Comparison of ENCODE assay signal across 9 cellular contexts in genomic region chr2:71801969-71802368, GRCh38.
DNase-seq lines count a peak whose midpoint lies in the region; ATAC-seq, FAIRE-seq and TF ChIP-seq lines count a peak whose summit lies in the region.
"Had no signal": no experiment of that assay in that cellular context is flagged by ENCODE, and none has a peak within 500 bp of the region (broad histone marks: within the 10 kb centered on the region; RNA-seq: fewer than 3 reads in every experiment).

No MANE protein-coding gene starts in this region.

- no peak overlapping the region for H3K4me3 ChIP-seq in AG04449 (ENCODE audit: low read depth, low read length)
- H3K4me3 ChIP-seq in gastrocnemius medialis = no peak overlapping the region

- H3K36me3 ChIP-seq in gastrocnemius medialis = no peaks in the 10 kb centered on the region

- POLR2A ChIA-PET in AG04449 (lab: Yijun Ruan, JAX) = no interaction called here

- peaks cover 6 to 14% of the 10 kb centered on the region in 2 donors for H3K4me1 ChIP-seq in gastrocnemius medialis

- no peaks in the 10 kb centered on the region for H3K27me3 ChIP-seq in gastrocnemius medialis

- no peaks in the 10 kb centered on the region for H3K9me3 Mint-ChIP-seq in effector memory CD8-positive, alpha-beta T cell
- H3K9me3 Mint-ChIP-seq: activated naive CD8-positive, alpha-beta T cell treated with anti-CD3 and anti-CD28 coated beads, Interleukin-2, amount 10 ng/mL, durations not matched to agents 7 days and 5 days had no signal

- no peak for TF ChIP-seq POLR2A in H54 (IDR thresholded peaks at IDR 0.05; ENCODE audit: low read depth, low read length)
- no peak for TF ChIP-seq POLR2A in gastrocnemius medialis (IDR thresholded peaks at IDR 0.05)

- CTCF ChIA-PET in AG04449 (lab: Yijun Ruan, JAX) = interaction anchor here (0.6 to 15.8 kb wide), 50 partner anchors 8 to 943 kb away, joined by 3 to 322 read pairs (median 4); no protein-coding TSS in a partner anchor

- no peak for DNase-seq in AG04449 (ENCODE audit: low read depth, low spot score)
- DNase-seq in H54 (ENCODE audit: insufficient read length, low spot score) = peak; percentile 50
- peak; percentile 33 for DNase-seq in UCSD-AML1 (lab: John Stamatoyannopoulos, UW; ENCODE audit: unreplicated experiment)
- DNase-seq in left cardiac atrium = peak; percentile 75
- peak; percentile 39 to 69 for DNase-seq in gastrocnemius medialis
- no peak for DNase-seq in NCI-H2171 (lab: John Stamatoyannopoulos, UW)
- no peak for DNase-seq in effector memory CD8-positive, alpha-beta T cell
- DNase-seq: activated naive CD8-positive, alpha-beta T cell treated with anti-CD3 and anti-CD28 coated beads, Interleukin-2, amount 10 ng/mL, durations not matched to agents 7 days and 5 days had no signal

- H3K27me3 Mint-ChIP-seq in effector memory CD8-positive, alpha-beta T cell = peaks cover 0 to 45% of the 10 kb centered on the region in 2 donors

- H3K27ac ChIP-seq in gastrocnemius medialis = no peak overlapping the region

- no peaks in the 10 kb centered on the region for H3K36me3 Mint-ChIP-seq in effector memory CD8-positive, alpha-beta T cell (ENCODE audit: insufficient read depth)
- H3K36me3 Mint-ChIP-seq: activated naive CD8-positive, alpha-beta T cell treated with anti-CD3 and anti-CD28 coated beads, Interleukin-2, amount 10 ng/mL, durations not matched to agents 7 days and 5 days had no signal

- peak; percentile 68 to 81 for ATAC-seq in left cardiac atrium
- ATAC-seq in gastrocnemius medialis = peak; percentile 61 to 69
- no peak for ATAC-seq in effector memory CD8-positive, alpha-beta T cell (replicated peaks)
- ATAC-seq in HG02678 (IDR thresholded peaks at IDR 0.05; ENCODE audit: unreplicated experiment) = no peak

- intact Hi-C loops in left cardiac atrium (cut with DNase I) = loop anchor here (2.0 to 10.0 kb wide), 3 partner anchors 193 to 349 kb away; partner anchors contain the start of gene CYP26B1 (in 1 of the 2)
- intact Hi-C loops in gastrocnemius medialis (cut with DNase I; ENCODE audit: low total_unique reads) = loop anchor here (1.0 to 2.0 kb wide), 3 partner anchors 121 to 348 kb away; no protein-coding TSS in a partner anchor

- H3K27ac Mint-ChIP-seq in effector memory CD8-positive, alpha-beta T cell = no peak overlapping the region
- H3K27ac Mint-ChIP-seq: activated naive CD8-positive, alpha-beta T cell treated with anti-CD3 and anti-CD28 coated beads, Interleukin-2, amount 10 ng/mL, durations not matched to agents 7 days and 5 days had no signal

- FAIRE-seq in H54 (lab: Jason Lieb, UNC) = no peak

- TF ChIP-seq CTCF in AG04449 (IDR thresholded peaks at IDR 0.05; ENCODE audit: insufficient read depth, low read length, missing control alignments) (peak; percentile 72), gastrocnemius medialis (IDR thresholded peaks at IDR 0.05 in 4 of 5, conservative IDR thresholded peaks at IDR 0.05 in 1 of 5) (peak; percentile 49 to 72 (median 62))

- no peaks in the 10 kb centered on the region for H3K4me1 Mint-ChIP-seq in effector memory CD8-positive, alpha-beta T cell (ENCODE audit: low read depth in 2 of 2)
- H3K4me1 Mint-ChIP-seq: activated naive CD8-positive, alpha-beta T cell treated with anti-CD3 and anti-CD28 coated beads, Interleukin-2, amount 10 ng/mL, durations not matched to agents 7 days and 5 days had no signal

- no peaks in the 10 kb centered on the region for H3K9me3 ChIP-seq in gastrocnemius medialis

- in situ Hi-C loops in gastrocnemius medialis (cut with MboI; ENCODE audit: low sequenced_read_pairs in 4 of 4) = loop anchor here (10.0 to 25.0 kb wide), 6 partner anchors 123 to 785 kb away; no protein-coding TSS in a partner anchor

- no peak overlapping the region for H3K4me3 Mint-ChIP-seq in effector memory CD8-positive, alpha-beta T cell
- H3K4me3 Mint-ChIP-seq: activated naive CD8-positive, alpha-beta T cell treated with anti-CD3 and anti-CD28 coated beads, Interleukin-2, amount 10 ng/mL, durations not matched to agents 7 days and 5 days had no signal

Comparison
In these comparisons a context has a peak if more than half of its experiments do, and no peak if none do; other contexts are left out.
1. DNase-seq: peak in H54 (single experiment), UCSD-AML1 (single experiment), left cardiac atrium (single experiment) and gastrocnemius medialis (2 of 2); none in AG04449 (single experiment), NCI-H2171 (single experiment) and effector memory CD8-positive, alpha-beta T cell (0 of 3).
2. ATAC-seq: peak in left cardiac atrium (2 of 2) and gastrocnemius medialis (2 of 2); none in effector memory CD8-positive, alpha-beta T cell (single experiment) and HG02678 (single experiment).